In genomic region chr9:38192731-38193130, GRCh38 we compare ENCODE assay signal across 23 cellular contexts.
"Had no signal": no experiment of that assay in that cellular context is flagged by ENCODE, and none has a peak within 500 bp of the region (broad histone marks: within the 10 kb centered on the region; RNA-seq: fewer than 3 reads in every experiment).

No MANE protein-coding gene starts in this region.

- H3K9me3 ChIP-seq: SJSA1 had no signal

- H3K4me2 ChIP-seq: KMS-11 had no signal

- H3K9ac ChIP-seq: KMS-11 had no signal

- H3K36me3 ChIP-seq: SJSA1 had no signal

- H3K27ac ChIP-seq: KMS-11, SJSA1, SK-N-MC had no signal

- H3K27me3 ChIP-seq: SJSA1 had no signal

- H3K4me3 ChIP-seq: SJSA1, SK-N-MC had no signal

- DNase-seq: MM.1S, NCI-H1092, NCI-H1105 treated with DMSO at 0.1 percent for 48 hours, NCI-H1417 treated with DMSO at 0.1 percent for 48 hours, NCI-H146, NCI-H1694 treated with DMSO at 0.1 percent for 48 hours, NCI-H1930, NCI-H2081, NCI-H2107, NCI-H2171, NCI-H226, NCI-H446, NCI-H510A, NCI-H524 treated with DMSO at 0.1 percent for 48 hours, NCI-H69, NCI-H774, Right ventricle myocardium superior, RPMI8226, SIG-M5 had no signal

- H3K4me1 ChIP-seq: SJSA1 had no signal

- FAIRE-seq: RCC 7860 had no signal
